ENCODE assay signal across 8 cellular contexts in genomic region chr19:39502640-39503417, GRCh38. TPM values are rescaled to one million over a fixed set of nuclear protein-coding genes. Genes with fewer than 3 reads are reported as not detected.
A peak's percentile ranks its signal among the peaks of the same experiment; 100 is the strongest.
DNase-seq lines count a peak whose midpoint lies in the region; ATAC-seq and TF ChIP-seq lines count a peak whose summit lies in the region.

No MANE protein-coding gene starts in this region.

- TF ChIP-seq RAD21 in Ishikawa (IDR thresholded peaks at IDR 0.05; ENCODE audit: low read depth): peak; percentile 26; the same call in 1 of the 2 replicates

- TF ChIP-seq CTCF in activated B cell treated with CpG ODN at 0.5 μM for 24 hours (IDR thresholded peaks at IDR 0.05) (no peak), breast epithelium (IDR thresholded peaks at IDR 0.05) (peak in 2 of 3 donors; percentile 14 to 75), left lung (IDR thresholded peaks at IDR 0.05) (peak; percentile 81 to 92)

- CTCF ChIA-PET in activated B cell treated with CpG ODN at 0.5 μM for 24 hours (lab: Charles Lee): interaction anchor here (0.6 to 1.4 kb wide), 8 partner anchors 12 to 91 kb away, joined by 3 to 5 read pairs (median 4); partner anchors contain the start of genes PLEKHG2 and RPS16

- H3K4me3 ChIP-seq in breast epithelium (peak overlapping the region in 1 of 3 donors; percentile 54), left lung (no peak overlapping the region)

- ATAC-seq in activated B cell treated with CpG ODN at 0.5 μM for 24 hours (ENCODE audit: low read depth) (peak; percentile 62), left lung (peak; percentile 91), GM21390 (IDR thresholded peaks at IDR 0.05; ENCODE audit: unreplicated experiment) (no peak), HG03432 (IDR thresholded peaks at IDR 0.05; ENCODE audit: unreplicated experiment) (no peak)

- H3K9me3 ChIP-seq in breast epithelium (no peaks in the 10 kb centered on the region), left lung (no peaks in the 10 kb centered on the region)

- H3K27me3 Mint-ChIP-seq in activated B cell treated with CpG ODN at 0.5 μM for 24 hours: peaks cover 46% of the 10 kb centered on the region

- H3K4me1 ChIP-seq in breast epithelium (peaks cover 9 to 15% of the 10 kb centered on the region in 2 donors), left lung (peaks cover 3 to 29% of the 10 kb centered on the region in 2 donors)

- DNase-seq in CD1c-positive myeloid dendritic cell (ENCODE audit: extremely low spot score) (peak; percentile 93), activated B cell treated with CpG ODN at 0.5 μM for 24 hours (peak; percentile 81), breast epithelium (ENCODE audit: low spot score in 2 of 2) (no peak), left lung (peak; percentile 49 to 92)
- DNase-seq in stimulated activated CD8-positive, alpha-beta memory T cell treated with anti-CD3 and anti-CD28 coated beads, Interleukin-15, amount 100 ng/mL, for 24 hours (ENCODE audit: low read depth): peak; percentile 80

- peaks cover 41% of the 10 kb centered on the region for H3K4me1 Mint-ChIP-seq in activated B cell treated with CpG ODN at 0.5 μM for 24 hours

- H3K27me3 ChIP-seq in breast epithelium (peaks cover 9 to 88% of the 10 kb centered on the region in 2 donors), left lung (peaks cover 60 to 100% of the 10 kb centered on the region in 2 donors)

- no peaks in the 10 kb centered on the region for H3K36me3 Mint-ChIP-seq in activated B cell treated with CpG ODN at 0.5 μM for 24 hours (ENCODE audit: low read depth)

- no peaks in the 10 kb centered on the region for H3K9me3 Mint-ChIP-seq in activated B cell treated with CpG ODN at 0.5 μM for 24 hours

- H3K27ac ChIP-seq in breast epithelium: no peak overlapping the region
- H3K27ac ChIP-seq in left lung: no peak overlapping the region

- POLR2A ChIA-PET in activated B cell treated with CpG ODN at 0.5 μM for 24 hours (lab: Charles Lee): interaction anchor here (0.6 to 1.2 kb wide), 2 partner anchors 67 to 1401 kb away, joined by 3 to 5 read pairs; partner anchors contain the start of gene RPS16

- no peak overlapping the region for H3K27ac Mint-ChIP-seq in activated B cell treated with CpG ODN at 0.5 μM for 24 hours

- TF ChIP-seq POLR2A in breast epithelium (IDR thresholded peaks at IDR 0.05): no peak

- intact Hi-C loops in activated B cell treated with CpG ODN at 0.5 μM for 24 hours (cut with micrococcal nuclease) (loop anchor here (1.0 to 10.0 kb wide), 2 partner anchors 29 to 1102 kb away; partner anchors contain the start of genes EID2B and LTBP4), breast epithelium (cut with DNase I; ENCODE audit: low total_unique reads) (no loop called here), left lung (cut with DNase I) (no loop called here)

- H3K4me3 Mint-ChIP-seq in activated B cell treated with CpG ODN at 0.5 μM for 24 hours: no peak overlapping the region

- no peak for TF ChIP-seq EP300 in Ishikawa (IDR thresholded peaks at IDR 0.05; ENCODE audit: borderline replicate concordance)

- no peaks in the 10 kb centered on the region for H3K36me3 ChIP-seq in breast epithelium
- no peaks in the 10 kb centered on the region for H3K36me3 ChIP-seq in left lung

TF ChIP-seq in Ishikawa, 13 proteins besides CTCF, POLR2A, EP300 and RAD21:
- TF ChIP-seq YY1 (IDR thresholded peaks at IDR 0.05; ENCODE audit: low read depth) (no peak), MAX (IDR thresholded peaks at IDR 0.05) (peak; percentile 98), EGR1 (IDR thresholded peaks at IDR 0.05) (no peak), TCF12 (IDR thresholded peaks at IDR 0.05; ENCODE audit: low read depth) (peak; percentile 21; the same call in 1 of the 2 replicates)
TF ChIP-seq in Ishikawa: peak in this region for 2.

RNA-seq across cellular contexts. Expression of gene DLL3, which starts 4.1 kb away (rescaled TPM):
- total RNA-seq in activated B cell treated with CpG ODN at 0.5 μM for 24 hours (0.53 and 0.73 TPM in 2 replicates), breast epithelium (not detected), left lung (under 1 TPM in 1 of 2 donors, not detected in 1; 0.12 TPM)

RNA-seq across cellular contexts. Expression of gene SELENOV, which starts 12.1 kb away (rescaled TPM):
- not detected in 2 replicates for total RNA-seq in activated B cell treated with CpG ODN at 0.5 μM for 24 hours
- total RNA-seq in breast epithelium: not detected
- not detected for total RNA-seq in left lung

RNA-seq across cellular contexts. Expression of gene TIMM50, which starts 22.2 kb away (rescaled TPM):
- total RNA-seq in activated B cell treated with CpG ODN at 0.5 μM for 24 hours: 63.8 and 68.9 TPM in 2 replicates
- total RNA-seq in breast epithelium: 10 to 100 TPM; 39.4 to 45.6 (median 41.1) TPM
- 10 to 100 TPM; 46.0 to 60.3 TPM for total RNA-seq in left lung

RNA-seq across cellular contexts. Expression of gene EID2B, which starts 29.8 kb away (rescaled TPM):
- 3.3 and 4.0 TPM in 2 replicates for total RNA-seq in activated B cell treated with CpG ODN at 0.5 μM for 24 hours
- total RNA-seq in breast epithelium: 1 to 10 TPM; 3.4 to 5.6 (median 4.3) TPM
- 1 to 10 TPM; 2.0 to 3.0 TPM for total RNA-seq in left lung

RNA-seq across cellular contexts. Expression of gene EID2, which starts 37.1 kb away (rescaled TPM):
- total RNA-seq in activated B cell treated with CpG ODN at 0.5 μM for 24 hours (11.4 and 11.5 TPM in 2 replicates), breast epithelium (10 to 100 TPM; 13.0 to 14.7 (median 13.4) TPM), left lung (10 to 100 TPM; 16.6 to 16.8 TPM)

Comparison
In these comparisons a context has a peak if more than half of its experiments do, and no peak if none do; other contexts are left out.
1. DNase-seq: peak in CD1c-positive myeloid dendritic cell (single experiment), activated B cell treated with CpG ODN at 0.5 μM for 24 hours (single experiment), left lung (2 of 2) and stimulated activated CD8-positive, alpha-beta memory T cell treated with anti-CD3 and anti-CD28 coated beads, Interleukin-15, amount 100 ng/mL, for 24 hours (single experiment); none in breast epithelium (0 of 2).
2. ATAC-seq: peak in activated B cell treated with CpG ODN at 0.5 μM for 24 hours (single experiment) and left lung (single experiment); none in GM21390 (single experiment) and HG03432 (single experiment).